ENCODE assay signal across 16 cellular contexts in the genomic region with DNA sequence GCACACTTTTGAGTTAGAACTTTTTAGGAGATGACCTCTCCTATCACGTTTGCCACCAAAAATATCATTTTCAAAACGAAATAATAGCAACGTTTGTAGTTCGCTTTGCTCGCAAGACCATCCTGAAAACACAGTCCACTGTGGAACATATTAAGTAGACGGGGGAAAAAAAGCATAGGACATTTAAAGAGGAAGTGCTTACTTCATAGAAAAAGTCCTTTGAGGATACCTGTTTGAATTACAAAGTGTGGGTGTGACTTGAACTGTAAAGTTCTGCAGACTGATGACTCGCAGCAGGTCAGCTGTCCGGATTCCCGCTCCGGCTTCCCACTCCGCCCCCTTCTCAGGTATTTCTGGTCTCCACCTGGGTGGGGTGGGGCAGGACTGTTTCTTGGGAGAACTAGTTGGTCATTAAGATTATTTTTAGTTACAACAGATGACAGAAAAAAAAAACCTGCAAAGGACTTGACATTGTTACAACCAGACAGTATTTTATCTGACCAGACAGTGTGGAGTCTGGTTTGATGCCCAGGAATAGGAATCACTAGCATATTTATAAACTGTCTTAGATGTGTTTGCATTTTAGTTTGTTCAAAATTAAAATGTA. TPM values are rescaled to one million over a fixed set of nuclear protein-coding genes. Genes with fewer than 3 reads are reported as not detected.
DNase-seq lines count a peak whose midpoint lies in the region; ATAC-seq, FAIRE-seq and TF ChIP-seq lines count a peak whose summit lies in the region.
"Had no signal": no experiment of that assay in that cellular context is flagged by ENCODE, and none has a peak within 500 bp of the region (broad histone marks: within the 10 kb centered on the region; RNA-seq: fewer than 3 reads in every experiment).

No MANE protein-coding gene starts in this region.

- intact Hi-C loops in left cardiac atrium (cut with DNase I): no loop called here

- no peaks in the 10 kb centered on the region for H3K9me3 Mint-ChIP-seq in T-cell
- H3K9me3 Mint-ChIP-seq: CD14-positive monocyte had no signal

- H3K36me3 Mint-ChIP-seq in T-cell: peaks cover 59% of the 10 kb centered on the region

- peak overlapping the region; percentile 50 to 63 for H3K27ac Mint-ChIP-seq in T-cell

- no peaks in the 10 kb centered on the region for H3K27me3 ChIP-seq in neutrophil

- peak overlapping the region; percentile 3 for H3K27ac ChIP-seq in neutrophil

- POLR2A ChIA-PET in T-cell (lab: Charles Lee): interaction anchor here in 1 of 2 donors (0.6 kb wide), 1 partner anchor 38 kb away, joined by 3 read pairs; no protein-coding TSS in a partner anchor

- ATAC-seq in T-cell (replicated peaks in 1 of 4) (no peak), left cardiac atrium (peak; percentile 49 to 53), HG03439 (IDR thresholded peaks at IDR 0.05; ENCODE audit: unreplicated experiment) (no peak), HG03159 (IDR thresholded peaks at IDR 0.05; ENCODE audit: unreplicated experiment) (no peak)

- H3K36me3 ChIP-seq in neutrophil: peaks cover 91% of the 10 kb centered on the region

- no peak for FAIRE-seq in GM12891 (lab: Jason Lieb, UNC)
- FAIRE-seq: H1, islet of Langerhans had no signal

- TF ChIP-seq POLR2A in GM12891 (IDR thresholded peaks at IDR 0.05; ENCODE audit: low read depth, low read length): no peak

- no peaks in the 10 kb centered on the region for H3K4me1 ChIP-seq in neutrophil (ENCODE audit: control insufficient read depth in 1 of 2, insufficient read depth in 1 of 2, low read depth in 1 of 2, low read length in 1 of 2)

- H3K4me1 Mint-ChIP-seq in T-cell: peaks cover 33 to 46% (median 42%) of the 10 kb centered on the region in 3 donors

- no peak overlapping the region for H3K4me3 ChIP-seq in neutrophil (ENCODE audit: low read depth in 1 of 2, low read length in 1 of 2)

- H3K27me3 Mint-ChIP-seq in T-cell: no peaks in the 10 kb centered on the region

- no peaks in the 10 kb centered on the region for H3K9me3 ChIP-seq in neutrophil

- no peak for DNase-seq in GM12891 (ENCODE audit: insufficient read length, low spot score)
- no peak for DNase-seq in T-cell
- peak; percentile 37 for DNase-seq in left cardiac atrium
- DNase-seq in activated gamma-delta T cell treated with Interleukin-2 at 50 U/mL for 16 hours: no peak
- no peak for DNase-seq in NCI-H2081 (lab: John Stamatoyannopoulos, UW)
- DNase-seq: activated CD4-positive, alpha-beta T cell treated with anti-CD3 and anti-CD28 coated beads for 1 hour; cerebellar nuclear complex; NCI-H1930; NK-92 treated with Interleukin-12 subunit alpha and Interleukin-12 subunit beta, amount 100 ng/mL, for 24 hours; stimulated activated CD4-positive, alpha-beta T cell treated with anti-CD3 and anti-CD28 coated beads, Interleukin-1b, Interleukin-23, amount 100 ng/mL, for 48 hours had no signal

- CTCF ChIA-PET in T-cell (lab: Charles Lee): no interaction called here

- TF ChIP-seq CTCF in neutrophil (IDR thresholded peaks at IDR 0.05): no peak

- H3K4me3 Mint-ChIP-seq in T-cell: no peak overlapping the region
- H3K4me3 Mint-ChIP-seq: CD14-positive monocyte had no signal

TF ChIP-seq in GM12891, 5 proteins besides CTCF, POLR2A, EP300 and RAD21:
- no peak for TF ChIP-seq POLR2AphosphoS5 (IDR thresholded peaks at IDR 0.05; ENCODE audit: low read depth, low read length)
- TF ChIP-seq SPI1 (IDR thresholded peaks at IDR 0.05; ENCODE audit: low read depth, low read length): 0 out of 2 replicates have a peak, but pooled peaks have one; percentile 8

RNA-seq across cellular contexts. Expression of a gene that starts 13.3 kb away (rescaled TPM):
- 31.4 TPM for polyA plus RNA-seq in GM12891 (2012; ENCODE audit: low read depth, missing spikeins)
- total RNA-seq in T-cell (10 to 100 TPM; 45.8 to 52.5 (median 50.7) TPM), left cardiac atrium (10 to 100 TPM; 29.8 to 34.0 TPM)

RNA-seq across cellular contexts. Expression of a gene that starts 42.5 kb away (rescaled TPM):
- polyA plus RNA-seq in GM12891 (2012; ENCODE audit: low read depth, missing spikeins): 6.3 TPM
- total RNA-seq in T-cell: 100 to 1,000 TPM; 114 to 139 (median 123) TPM
- 10 to 100 TPM; 22.3 to 38.0 TPM for total RNA-seq in left cardiac atrium

Comparison
In these comparisons a context has a peak if more than half of its experiments do, and no peak if none do; other contexts are left out.
1. ATAC-seq: peak in left cardiac atrium (2 of 2); none in T-cell (0 of 4), HG03439 (single experiment) and HG03159 (single experiment).